In the genomic region with DNA sequence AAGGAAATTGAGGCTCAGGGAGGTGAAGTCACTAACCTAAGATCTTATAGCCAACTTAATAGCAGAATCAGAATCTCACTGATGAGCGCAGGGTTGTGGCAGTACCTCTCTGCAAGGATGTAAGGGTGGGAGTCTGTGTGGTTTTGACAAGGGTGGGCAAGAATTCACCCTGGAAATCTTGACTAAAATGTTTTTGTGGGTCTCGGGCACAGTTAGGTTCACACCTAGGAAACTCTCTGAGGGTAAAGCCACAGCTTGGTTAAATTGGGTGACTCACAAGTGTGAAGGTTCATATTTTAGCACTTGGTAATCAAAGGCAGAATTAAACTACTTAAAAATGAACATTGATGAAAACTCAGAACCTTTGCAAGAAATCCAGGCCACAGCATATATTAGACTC, we compare ENCODE assay signal across 22 cellular contexts.
DNase-seq lines count a peak whose midpoint lies in the region; ATAC-seq and TF ChIP-seq lines count a peak whose summit lies in the region.
"Had no signal": no experiment of that assay in that cellular context is flagged by ENCODE, and none has a peak within 500 bp of the region (broad histone marks: within the 10 kb centered on the region; RNA-seq: fewer than 3 reads in every experiment).

No MANE protein-coding gene starts in this region.

- no peaks in the 10 kb centered on the region for H3K36me3 Mint-ChIP-seq in CD4-positive, CD25-positive, alpha-beta regulatory T cell
- H3K36me3 Mint-ChIP-seq in activated T-cell treated with anti-CD3 and anti-CD28 coated beads, Interleukin-2, amount 50 U/mL, for 72 hours (ENCODE audit: insufficient read depth in 2 of 2), result peaks cover under 1 to 3% of the 10 kb centered on the region in 2 donors
- H3K36me3 Mint-ChIP-seq: mesothelial cell of epicardium, WTC11 had no signal

- H3K4me3 Mint-ChIP-seq in CD4-positive, CD25-positive, alpha-beta regulatory T cell, result no peak overlapping the region
- peak overlapping the region in 1 of 2 donors; percentile 40 for H3K4me3 Mint-ChIP-seq in activated T-cell treated with anti-CD3 and anti-CD28 coated beads, Interleukin-2, amount 50 U/mL, for 72 hours
- H3K4me3 Mint-ChIP-seq: mesothelial cell of epicardium, WTC11 had no signal

- H3K4me3 ChIP-seq in CD4-positive, CD25-positive, alpha-beta regulatory T cell (ENCODE audit: low read depth, low read length), result no peak overlapping the region
- H3K4me3 ChIP-seq in DND-41 (ENCODE audit: low read depth in 1 of 2, low read length in 2 of 2) (no peak overlapping the region), mucosa of descending colon (no peak overlapping the region), testis (no peak overlapping the region)
- H3K4me3 ChIP-seq: tibial artery had no signal

- no peaks in the 10 kb centered on the region for H3K27me3 Mint-ChIP-seq in CD4-positive, CD25-positive, alpha-beta regulatory T cell
- no peaks in the 10 kb centered on the region for H3K27me3 Mint-ChIP-seq in activated T-cell treated with anti-CD3 and anti-CD28 coated beads, Interleukin-2, amount 50 U/mL, for 72 hours (ENCODE audit: low read depth)

- H3K36me3 ChIP-seq in CD4-positive, CD25-positive, alpha-beta regulatory T cell (ENCODE audit: control insufficient read depth, insufficient read depth, low read length), result no peaks in the 10 kb centered on the region
- no peaks in the 10 kb centered on the region for H3K36me3 ChIP-seq in DND-41 (ENCODE audit: insufficient read depth, low read length)
- no peaks in the 10 kb centered on the region for H3K36me3 ChIP-seq in mucosa of descending colon (ENCODE audit: low read depth)
- no peaks in the 10 kb centered on the region for H3K36me3 ChIP-seq in testis (ENCODE audit: low read depth, missing control alignments)
- H3K36me3 ChIP-seq: brain microvascular endothelial cell, tibial artery had no signal

- no peaks in the 10 kb centered on the region for H3K79me2 ChIP-seq in DND-41 (ENCODE audit: insufficient read depth, low read length)

- TF ChIP-seq POLR2A in testis (IDR thresholded peaks at IDR 0.05), result no peak

- no peaks in the 10 kb centered on the region for H3K9me3 ChIP-seq in CD4-positive, CD25-positive, alpha-beta regulatory T cell (ENCODE audit: control insufficient read depth in 2 of 2, low read length in 2 of 2)
- H3K9me3 ChIP-seq in DND-41 (ENCODE audit: insufficient read depth, low read length, severe bottlenecking) (no peaks in the 10 kb centered on the region), mucosa of descending colon (no peaks in the 10 kb centered on the region), testis (no peaks in the 10 kb centered on the region)
- H3K9me3 ChIP-seq: tibial artery had no signal

- DNase-seq in CD4-positive, CD25-positive, alpha-beta regulatory T cell, result no peak
- DNase-seq in DND-41 (peak; percentile 8), mucosa of descending colon (no peak), HEK293T (ENCODE audit: extremely low spot score) (no peak), DMS53 treated with DMSO at 0.1 percent for 48 hours (lab: John Stamatoyannopoulos, UW; ENCODE audit: unreplicated experiment) (no peak), testis (no peak), NAMALWA (ENCODE audit: low spot score) (no peak)
- peak; percentile 23 to 47 for DNase-seq in activated T-cell treated with anti-CD3 and anti-CD28 coated beads, Interleukin-2, amount 50 U/mL, for 72 hours
- DNase-seq: brain microvascular endothelial cell, dermis blood vessel endothelial cell, GF-D8, KG1, left cardiac atrium, NCI-H1092, NCI-H2081, NCI-H510A, right cardiac atrium, tibial artery had no signal

- WGBS in testis, 2 donors, result 96 to 97% methylated on average over 2 of the region's 2 CpGs

- peak; percentile 31 to 48 for ATAC-seq in CD4-positive, CD25-positive, alpha-beta regulatory T cell (ENCODE audit: low read depth in 2 of 2)
- ATAC-seq in DND-41 (ENCODE audit: insufficient read depth, low read depth) (peak; percentile 80), mucosa of descending colon (peak; percentile 30)
- ATAC-seq in activated T-cell treated with anti-CD3 and anti-CD28 coated beads, Interleukin-2, amount 50 U/mL, for 72 hours (replicated peaks in 1 of 2), result peak; percentile 90 to 92
- ATAC-seq: left cardiac atrium, right cardiac atrium, Right ventricle myocardium inferior, WTC11 had no signal

- H3K4me2 ChIP-seq in DND-41 (ENCODE audit: insufficient read depth, low read length), result no peak overlapping the region

- no peaks in the 10 kb centered on the region for H4K20me1 ChIP-seq in DND-41 (ENCODE audit: insufficient read depth, low read length)

- H3K4me1 Mint-ChIP-seq in CD4-positive, CD25-positive, alpha-beta regulatory T cell, result peaks cover 7 to 38% (median 26%) of the 10 kb centered on the region in 4 donors
- H3K4me1 Mint-ChIP-seq in activated T-cell treated with anti-CD3 and anti-CD28 coated beads, Interleukin-2, amount 50 U/mL, for 72 hours (ENCODE audit: low read depth), result peaks cover 46% of the 10 kb centered on the region
- H3K4me1 Mint-ChIP-seq: mesothelial cell of epicardium had no signal

- POLR2A ChIA-PET in HEK293T (lab: Yijun Ruan, JAX), result no interaction called here

- peaks cover 0 to 5% (median 0%) of the 10 kb centered on the region in 7 donors for H3K9me3 Mint-ChIP-seq in CD4-positive, CD25-positive, alpha-beta regulatory T cell
- H3K9me3 Mint-ChIP-seq in activated T-cell treated with anti-CD3 and anti-CD28 coated beads, Interleukin-2, amount 50 U/mL, for 72 hours, result peaks cover 0 to 4% of the 10 kb centered on the region in 2 donors
- H3K9me3 Mint-ChIP-seq: WTC11 had no signal

- peaks cover 10% of the 10 kb centered on the region for H3K4me1 ChIP-seq in CD4-positive, CD25-positive, alpha-beta regulatory T cell (ENCODE audit: control insufficient read depth, insufficient read depth, low read length, poor library complexity, severe bottlenecking)
- H3K4me1 ChIP-seq in DND-41 (ENCODE audit: insufficient read depth, low read length), result peaks cover 11% of the 10 kb centered on the region
- no peaks in the 10 kb centered on the region for H3K4me1 ChIP-seq in mucosa of descending colon (ENCODE audit: low read depth)
- H3K4me1 ChIP-seq in testis, result no peaks in the 10 kb centered on the region
- H3K4me1 ChIP-seq: tibial artery had no signal

- peak overlapping the region in 2 of 3 donors; percentile 15 to 65 for H3K27ac Mint-ChIP-seq in CD4-positive, CD25-positive, alpha-beta regulatory T cell
- H3K27ac Mint-ChIP-seq in activated T-cell treated with anti-CD3 and anti-CD28 coated beads, Interleukin-2, amount 50 U/mL, for 72 hours, result peak overlapping the region; percentile 67
- H3K27ac Mint-ChIP-seq: mesothelial cell of epicardium, WTC11 had no signal

- no peaks in the 10 kb centered on the region for H3K27me3 ChIP-seq in CD4-positive, CD25-positive, alpha-beta regulatory T cell (ENCODE audit: control insufficient read depth, insufficient read depth, low read length)
- H3K27me3 ChIP-seq in DND-41 (ENCODE audit: insufficient read depth, low read length, poor library complexity) (no peaks in the 10 kb centered on the region), testis (no peaks in the 10 kb centered on the region)
- H3K27me3 ChIP-seq: brain microvascular endothelial cell, tibial artery had no signal

- H3K9ac ChIP-seq in DND-41 (ENCODE audit: low read depth, low read length), result no peak overlapping the region

- TF ChIP-seq CTCF in DND-41 (IDR thresholded peaks at IDR 0.05; ENCODE audit: borderline replicate concordance, extremely low read depth, low read length, poor library complexity, severe bottlenecking) (no peak), mucosa of descending colon (IDR thresholded peaks at IDR 0.05) (no peak), testis (IDR thresholded peaks at IDR 0.05) (no peak)

- intact Hi-C loops in mucosa of descending colon (cut with DNase I, micrococcal nuclease), result no loop called here
- intact Hi-C loops in testis (cut with DNase I; ENCODE audit: low total_unique reads), result no loop called here

- CTCF ChIA-PET in HEK293T (lab: Yijun Ruan, JAX), result no interaction called here

- H2AFZ ChIP-seq in DND-41 (ENCODE audit: low read depth, low read length), result no peak overlapping the region

- H3K27ac ChIP-seq in CD4-positive, CD25-positive, alpha-beta regulatory T cell (ENCODE audit: insufficient read depth, low read length, poor library complexity, severe bottlenecking), result no peak overlapping the region
- H3K27ac ChIP-seq in DND-41 (ENCODE audit: low read length) (no peak overlapping the region), testis (no peak overlapping the region)
- H3K27ac ChIP-seq: brain microvascular endothelial cell, epithelial cell of prostate, tibial artery had no signal

TF ChIP-seq in HEK293T, 16 proteins besides CTCF, POLR2A, EP300 and RAD21:
- TF ChIP-seq SP1 (IDR thresholded peaks at IDR 0.05), result no peak
- no peak for TF ChIP-seq ELF4 (IDR thresholded peaks at IDR 0.05)
- TF ChIP-seq, protein P1, sequence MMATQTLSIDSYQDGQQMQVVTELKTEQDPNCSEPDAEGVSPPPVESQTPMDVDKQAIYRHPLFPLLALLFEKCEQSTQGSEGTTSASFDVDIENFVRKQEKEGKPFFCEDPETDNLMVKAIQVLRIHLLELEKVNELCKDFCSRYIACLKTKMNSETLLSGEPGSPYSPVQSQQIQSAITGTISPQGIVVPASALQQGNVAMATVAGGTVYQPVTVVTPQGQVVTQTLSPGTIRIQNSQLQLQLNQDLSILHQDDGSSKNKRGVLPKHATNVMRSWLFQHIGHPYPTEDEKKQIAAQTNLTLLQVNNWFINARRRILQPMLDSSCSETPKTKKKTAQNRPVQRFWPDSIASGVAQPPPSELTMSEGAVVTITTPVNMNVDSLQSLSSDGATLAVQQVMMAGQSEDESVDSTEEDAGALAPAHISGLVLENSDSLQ (IDR thresholded peaks at IDR 0.05), result no peak
- TF ChIP-seq TARDBP (IDR thresholded peaks at IDR 0.05), result no peak
- no peak for TF ChIP-seq SUZ12 (IDR thresholded peaks at IDR 0.05)
- no peak for TF ChIP-seq FOXA1 (IDR thresholded peaks at IDR 0.05)
- TF ChIP-seq CTBP1 (IDR thresholded peaks at IDR 0.05; ENCODE audit: borderline replicate concordance), result no peak
- TF ChIP-seq FOXM1 (IDR thresholded peaks at IDR 0.05; ENCODE audit: borderline replicate concordance), result no peak
- no peak for TF ChIP-seq ZNF384 (IDR thresholded peaks at IDR 0.05)
- TF ChIP-seq L3MBTL2 (conservative IDR thresholded peaks at IDR 0.05), result no peak
- TF ChIP-seq HDGF (IDR thresholded peaks at IDR 0.05; ENCODE audit: borderline replicate concordance), result no peak
- no peak for TF ChIP-seq LEF1 (IDR thresholded peaks at IDR 0.05; ENCODE audit: borderline replicate concordance)
- no peak for TF ChIP-seq BHLHE40 (IDR thresholded peaks at IDR 0.05; ENCODE audit: borderline replicate concordance)
- TF ChIP-seq ARNT (IDR thresholded peaks at IDR 0.05), result no peak
- TF ChIP-seq NFRKB (IDR thresholded peaks at IDR 0.05), result no peak
- TF ChIP-seq FOXK2 (IDR thresholded peaks at IDR 0.05), result no peak

Comparison
In these comparisons a context has a peak if more than half of its experiments do, and no peak if none do; other contexts are left out.
1. ATAC-seq: peak in every context shown above with its lines; median percentile 91 in activated T-cell treated with anti-CD3 and anti-CD28 coated beads, Interleukin-2, amount 50 U/mL, for 72 hours; 80 in DND-41; 40 in CD4-positive, CD25-positive, alpha-beta regulatory T cell; 30 in mucosa of descending colon.
2. DNase-seq: peak in DND-41 (single experiment) and activated T-cell treated with anti-CD3 and anti-CD28 coated beads, Interleukin-2, amount 50 U/mL, for 72 hours (2 of 2); none in CD4-positive, CD25-positive, alpha-beta regulatory T cell (0 of 3), mucosa of descending colon (0 of 3), HEK293T (single experiment), DMS53 treated with DMSO at 0.1 percent for 48 hours (single experiment), testis (single experiment) and NAMALWA (single experiment).